In genomic region chr17:62703269-62703775, GRCh38 we compare ENCODE assay signal across 8 cellular contexts.
DNase-seq lines count a peak whose midpoint lies in the region; ATAC-seq, FAIRE-seq and TF ChIP-seq lines count a peak whose summit lies in the region.

No MANE protein-coding gene starts in this region.

- ATAC-seq in HG03175 (IDR thresholded peaks at IDR 0.05; ENCODE audit: unreplicated experiment) = peak; percentile 12

- dilution Hi-C loops in keratinocyte (cut with MboI; ENCODE audit: extremely low pct_ligation_motif_present, low sequenced_read_pairs) = no loop called here

- H3K9me3 ChIP-seq in keratinocyte (ENCODE audit: control insufficient read depth, low read depth, low read length) (no peaks in the 10 kb centered on the region), thymus (ENCODE audit: control insufficient read depth) (no peaks in the 10 kb centered on the region)

- peaks cover 3% of the 10 kb centered on the region for H3K4me1 Mint-ChIP-seq in activated T-helper 2 cell treated with anti-CD3 and anti-CD28 coated beads, Interferon-gamma antibody, Interleukin-2, Interleukin-4, amounts not matched to agents 10 μg/mL and 5 μg/mL and 100 μg/mL, durations not matched to agents 14 hours and 24 hours and 36 hours (ENCODE audit: low read depth)

- H3K4me3 ChIP-seq in keratinocyte (ENCODE audit: control insufficient read depth in 2 of 3, extremely low read depth in 1 of 3, insufficient read depth in 2 of 3, low read depth in 1 of 3, low read length in 3 of 3) = peak overlapping the region; percentile 51 to 76 (median 67)
- H3K4me3 ChIP-seq in thymus (ENCODE audit: low read length) = peak overlapping the region; percentile 81

- TF ChIP-seq CTCF in keratinocyte (optimal IDR thresholded peaks at IDR 0.05 in 1 of 3, IDR thresholded peaks at IDR 0.05 in 1 of 3, conservative IDR thresholded peaks at IDR 0.05 in 1 of 3; ENCODE audit: extremely low read depth in 1 of 3, insufficient read depth in 2 of 3, low read length in 3 of 3) = no peak

- intact Hi-C loops in activated T-helper 2 cell treated with anti-CD3 and anti-CD28 coated beads, Interferon-gamma antibody, Interleukin-2, Interleukin-4, amounts not matched to agents 10 μg/mL and 5 μg/mL and 100 μg/mL, durations not matched to agents 14 hours and 24 hours and 36 hours (cut with micrococcal nuclease) = loop anchor here (1.0 kb wide), 1 partner anchor 265 kb away; no protein-coding TSS in a partner anchor

- no peaks in the 10 kb centered on the region for H3K9me1 ChIP-seq in keratinocyte (ENCODE audit: control insufficient read depth, extremely low read depth, insufficient read depth, low read length)

- no peaks in the 10 kb centered on the region for H3K9me3 Mint-ChIP-seq in activated T-helper 2 cell treated with anti-CD3 and anti-CD28 coated beads, Interferon-gamma antibody, Interleukin-2, Interleukin-4, amounts not matched to agents 10 μg/mL and 5 μg/mL and 100 μg/mL, durations not matched to agents 14 hours and 24 hours and 36 hours

- H3K27me3 Mint-ChIP-seq in activated T-helper 2 cell treated with anti-CD3 and anti-CD28 coated beads, Interferon-gamma antibody, Interleukin-2, Interleukin-4, amounts not matched to agents 10 μg/mL and 5 μg/mL and 100 μg/mL, durations not matched to agents 14 hours and 24 hours and 36 hours (ENCODE audit: low read depth) = peaks cover 48% of the 10 kb centered on the region

- H3K4me3 Mint-ChIP-seq in activated T-helper 2 cell treated with anti-CD3 and anti-CD28 coated beads, Interferon-gamma antibody, Interleukin-2, Interleukin-4, amounts not matched to agents 10 μg/mL and 5 μg/mL and 100 μg/mL, durations not matched to agents 14 hours and 24 hours and 36 hours (ENCODE audit: low read depth) = peak overlapping the region; percentile 21

- H3K27ac ChIP-seq in keratinocyte (ENCODE audit: control insufficient read depth, insufficient read depth, low read length) (peak overlapping the region; percentile 18), thymus (ENCODE audit: low read depth) (no peak overlapping the region)

- peak overlapping the region; percentile 75 for H2AFZ ChIP-seq in keratinocyte (ENCODE audit: control insufficient read depth, low read length)

- H3K36me3 Mint-ChIP-seq in activated T-helper 2 cell treated with anti-CD3 and anti-CD28 coated beads, Interferon-gamma antibody, Interleukin-2, Interleukin-4, amounts not matched to agents 10 μg/mL and 5 μg/mL and 100 μg/mL, durations not matched to agents 14 hours and 24 hours and 36 hours (ENCODE audit: low read depth) = no peaks in the 10 kb centered on the region

- H3K27me3 ChIP-seq in keratinocyte (ENCODE audit: control insufficient read depth, extremely low read depth, insufficient read depth, low read length) (no peaks in the 10 kb centered on the region), thymus (ENCODE audit: control insufficient read depth, insufficient read depth) (peaks cover 5% of the 10 kb centered on the region)

- peak overlapping the region; percentile 98 for H3K4me2 ChIP-seq in keratinocyte (ENCODE audit: control insufficient read depth, extremely low read depth, insufficient read depth, low read depth, low read length)

- H3K36me3 ChIP-seq in keratinocyte (ENCODE audit: control insufficient read depth in 2 of 2, extremely low read depth in 1 of 2, insufficient read depth in 2 of 2, low read length in 2 of 2) = no peaks in the 10 kb centered on the region
- H3K36me3 ChIP-seq in thymus (ENCODE audit: control insufficient read depth, insufficient read depth) = no peaks in the 10 kb centered on the region

- 58% methylated on average over 16 of the region's 16 CpGs for WGBS in thymus

- H3K79me2 ChIP-seq in keratinocyte (ENCODE audit: control insufficient read depth, insufficient read depth, low read length) = no peaks in the 10 kb centered on the region

- peak; percentile 81 for FAIRE-seq in keratinocyte (lab: Jason Lieb, UNC)

- H3K27ac Mint-ChIP-seq in activated T-helper 2 cell treated with anti-CD3 and anti-CD28 coated beads, Interferon-gamma antibody, Interleukin-2, Interleukin-4, amounts not matched to agents 10 μg/mL and 5 μg/mL and 100 μg/mL, durations not matched to agents 14 hours and 24 hours and 36 hours = no peak overlapping the region

- DNase-seq in DMS53 (lab: John Stamatoyannopoulos, UW) = peak; percentile 76
- no peak for DNase-seq in activated T-helper 2 cell treated with anti-CD3 and anti-CD28 coated beads, Interferon-gamma antibody, Interleukin-2, Interleukin-4, amounts not matched to agents 10 μg/mL and 5 μg/mL and 100 μg/mL, durations not matched to agents 14 hours and 24 hours and 36 hours (ENCODE audit: low spot score)
- no peak for DNase-seq in keratinocyte (ENCODE audit: low read depth, low spot score)
- DNase-seq in NCI-H1092 (lab: John Stamatoyannopoulos, UW) = no peak
- no peak for DNase-seq in NCI-H526 treated with DMSO at 0.1 percent for 48 hours (lab: John Stamatoyannopoulos, UW)
- no peak for DNase-seq in NCI-H446 (lab: John Stamatoyannopoulos, UW)

- H3K9ac ChIP-seq in keratinocyte (ENCODE audit: control insufficient read depth, extremely low read depth, insufficient read depth, low read length) = peak overlapping the region; percentile 85

- H4K20me1 ChIP-seq in keratinocyte (ENCODE audit: control insufficient read depth, extremely low read depth, insufficient read depth, low read length) = no peaks in the 10 kb centered on the region

- peaks cover 29% of the 10 kb centered on the region for H3K4me1 ChIP-seq in keratinocyte (ENCODE audit: control insufficient read depth, extremely low read depth, insufficient read depth, low read length)
- H3K4me1 ChIP-seq in thymus (ENCODE audit: control insufficient read depth, insufficient read depth, low read length) = peaks cover 3% of the 10 kb centered on the region
